Comparison of ENCODE assay signal across 1 cellular context in the genomic region with DNA sequence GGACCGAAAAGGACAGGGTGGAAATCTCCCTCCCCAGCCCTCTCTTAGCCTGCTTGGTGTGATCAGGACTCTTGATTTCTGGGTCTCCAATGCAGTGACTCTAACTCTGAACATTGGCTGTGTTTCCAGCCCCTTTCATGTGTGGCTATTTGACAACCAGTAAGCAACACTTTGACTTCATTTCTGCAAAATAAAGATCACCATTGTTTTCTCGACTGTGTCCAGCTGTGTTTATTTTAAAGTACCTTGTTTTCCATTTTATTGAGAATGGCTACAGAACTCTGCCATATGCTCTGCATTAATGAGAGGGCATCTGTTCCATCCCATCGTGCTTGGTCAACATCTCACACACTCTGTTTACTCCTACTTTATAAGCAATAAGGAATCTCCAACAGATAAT.
TF ChIP-seq lines count a peak whose summit lies in the region.

No MANE protein-coding gene starts in this region.

TF ChIP-seq in GM23338, 12 proteins besides CTCF, POLR2A, EP300 and RAD21 (continued from another document):
- TF ChIP-seq, protein P1, sequence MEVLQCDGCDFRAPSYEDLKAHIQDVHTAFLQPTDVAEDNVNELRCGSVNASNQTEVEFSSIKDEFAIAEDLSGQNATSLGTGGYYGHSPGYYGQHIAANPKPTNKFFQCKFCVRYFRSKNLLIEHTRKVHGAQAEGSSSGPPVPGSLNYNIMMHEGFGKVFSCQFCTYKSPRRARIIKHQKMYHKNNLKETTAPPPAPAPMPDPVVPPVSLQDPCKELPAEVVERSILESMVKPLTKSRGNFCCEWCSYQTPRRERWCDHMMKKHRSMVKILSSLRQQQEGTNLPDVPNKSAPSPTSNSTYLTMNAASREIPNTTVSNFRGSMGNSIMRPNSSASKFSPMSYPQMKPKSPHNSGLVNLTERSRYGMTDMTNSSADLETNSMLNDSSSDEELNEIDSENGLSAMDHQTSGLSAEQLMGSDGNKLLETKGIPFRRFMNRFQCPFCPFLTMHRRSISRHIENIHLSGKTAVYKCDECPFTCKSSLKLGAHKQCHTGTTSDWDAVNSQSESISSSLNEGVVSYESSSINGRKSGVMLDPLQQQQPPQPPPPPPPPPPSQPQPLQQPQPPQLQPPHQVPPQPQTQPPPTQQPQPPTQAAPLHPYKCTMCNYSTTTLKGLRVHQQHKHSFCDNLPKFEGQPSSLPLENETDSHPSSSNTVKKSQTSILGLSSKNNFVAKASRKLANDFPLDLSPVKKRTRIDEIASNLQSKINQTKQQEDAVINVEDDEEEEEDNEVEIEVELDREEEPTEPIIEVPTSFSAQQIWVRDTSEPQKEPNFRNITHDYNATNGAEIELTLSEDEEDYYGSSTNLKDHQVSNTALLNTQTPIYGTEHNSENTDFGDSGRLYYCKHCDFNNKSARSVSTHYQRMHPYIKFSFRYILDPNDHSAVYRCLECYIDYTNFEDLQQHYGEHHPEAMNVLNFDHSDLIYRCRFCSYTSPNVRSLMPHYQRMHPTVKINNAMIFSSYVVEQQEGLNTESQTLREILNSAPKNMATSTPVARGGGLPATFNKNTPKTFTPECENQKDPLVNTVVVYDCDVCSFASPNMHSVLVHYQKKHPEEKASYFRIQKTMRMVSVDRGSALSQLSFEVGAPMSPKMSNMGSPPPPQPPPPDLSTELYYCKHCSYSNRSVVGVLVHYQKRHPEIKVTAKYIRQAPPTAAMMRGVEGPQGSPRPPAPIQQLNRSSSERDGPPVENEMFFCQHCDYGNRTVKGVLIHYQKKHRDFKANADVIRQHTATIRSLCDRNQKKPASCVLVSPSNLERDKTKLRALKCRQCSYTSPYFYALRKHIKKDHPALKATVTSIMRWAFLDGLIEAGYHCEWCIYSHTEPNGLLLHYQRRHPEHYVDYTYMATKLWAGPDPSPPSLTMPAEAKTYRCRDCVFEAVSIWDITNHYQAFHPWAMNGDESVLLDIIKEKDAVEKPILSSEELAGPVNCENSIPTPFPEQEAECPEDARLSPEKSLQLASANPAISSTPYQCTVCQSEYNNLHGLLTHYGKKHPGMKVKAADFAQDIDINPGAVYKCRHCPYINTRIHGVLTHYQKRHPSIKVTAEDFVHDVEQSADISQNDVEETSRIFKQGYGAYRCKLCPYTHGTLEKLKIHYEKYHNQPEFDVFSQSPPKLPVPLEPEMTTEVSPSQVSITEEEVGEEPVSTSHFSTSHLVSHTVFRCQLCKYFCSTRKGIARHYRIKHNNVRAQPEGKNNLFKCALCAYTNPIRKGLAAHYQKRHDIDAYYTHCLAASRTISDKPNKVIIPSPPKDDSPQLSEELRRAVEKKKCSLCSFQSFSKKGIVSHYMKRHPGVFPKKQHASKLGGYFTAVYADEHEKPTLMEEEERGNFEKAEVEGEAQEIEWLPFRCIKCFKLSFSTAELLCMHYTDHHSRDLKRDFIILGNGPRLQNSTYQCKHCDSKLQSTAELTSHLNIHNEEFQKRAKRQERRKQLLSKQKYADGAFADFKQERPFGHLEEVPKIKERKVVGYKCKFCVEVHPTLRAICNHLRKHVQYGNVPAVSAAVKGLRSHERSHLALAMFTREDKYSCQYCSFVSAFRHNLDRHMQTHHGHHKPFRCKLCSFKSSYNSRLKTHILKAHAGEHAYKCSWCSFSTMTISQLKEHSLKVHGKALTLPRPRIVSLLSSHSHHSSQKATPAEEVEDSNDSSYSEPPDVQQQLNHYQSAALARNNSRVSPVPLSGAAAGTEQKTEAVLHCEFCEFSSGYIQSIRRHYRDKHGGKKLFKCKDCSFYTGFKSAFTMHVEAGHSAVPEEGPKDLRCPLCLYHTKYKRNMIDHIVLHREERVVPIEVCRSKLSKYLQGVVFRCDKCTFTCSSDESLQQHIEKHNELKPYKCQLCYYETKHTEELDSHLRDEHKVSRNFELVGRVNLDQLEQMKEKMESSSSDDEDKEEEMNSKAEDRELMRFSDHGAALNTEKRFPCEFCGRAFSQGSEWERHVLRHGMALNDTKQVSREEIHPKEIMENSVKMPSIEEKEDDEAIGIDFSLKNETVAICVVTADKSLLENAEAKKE (CRISPR knock-in tag; IDR thresholded peaks at IDR 0.05), result no peak
- TF ChIP-seq ZNF331 (CRISPR knock-in tag; IDR thresholded peaks at IDR 0.05; ENCODE audit: low read depth) (no peak), EZH2phosphoT487 (IDR thresholded peaks at IDR 0.05; ENCODE audit: unreplicated experiment) (no peak), CREB1 (CRISPR knock-in tag; IDR thresholded peaks at IDR 0.05; ENCODE audit: low read depth) (no peak), NANOG (IDR thresholded peaks at IDR 0.05; ENCODE audit: borderline replicate concordance) (no peak)
